8 cellular contexts compared by ENCODE assay signal in genomic region chr17:81710514-81711308, GRCh38. TPM values are rescaled to one million over a fixed set of nuclear protein-coding genes. Genes with fewer than 3 reads are reported as not detected.
DNase-seq lines count a peak whose midpoint lies in the region; FAIRE-seq and TF ChIP-seq lines count a peak whose summit lies in the region.

No MANE protein-coding gene starts in this region.

- in situ Hi-C loops in KBM-7 (cut with MboI; ENCODE audit: low pct_unique_long_range_greater_than_20kb, low sequenced_read_pairs): no loop called here

- peaks cover 14% of the 10 kb centered on the region for H3K36me3 ChIP-seq in iPS-18a (ENCODE audit: control insufficient read depth, low read depth, low read length)
- H3K36me3 ChIP-seq in tibial artery: peaks cover 0 to 26% (median 19%) of the 10 kb centered on the region in 3 donors

- H3K4me3 Mint-ChIP-seq in Calu3 (ENCODE audit: low read depth, unreplicated experiment): peak overlapping the region; percentile 92

- no peak for FAIRE-seq in HTR-8/SVneo (lab: Jason Lieb, UNC)

- BruUV-seq in Calu3 (replicated peaks; lab: Mats Ljungman, UMichigan): no TSS peak

- CTCF ChIA-PET in Calu3 (lab: Charles Lee): interaction anchor here (0.7 kb wide), 1 partner anchor 142 kb away, joined by 3 read pairs; no protein-coding TSS in a partner anchor

- no peaks in the 10 kb centered on the region for H3K9me3 Mint-ChIP-seq in Calu3 (ENCODE audit: low read depth, unreplicated experiment)

- TF ChIP-seq CTCF in Calu3 (IDR thresholded peaks at IDR 0.05; ENCODE audit: unreplicated experiment) (no peak), tibial artery (IDR thresholded peaks at IDR 0.05) (no peak), GM10266 (IDR thresholded peaks at IDR 0.05; ENCODE audit: control insufficient read depth, insufficient read depth, low read depth, missing control alignments) (no peak)

- peaks cover 9% of the 10 kb centered on the region for H3K27me3 ChIP-seq in iPS-18a (ENCODE audit: control insufficient read depth, insufficient read depth, low read length)
- peaks cover 0 to 7% of the 10 kb centered on the region in 2 donors for H3K27me3 ChIP-seq in tibial artery

- H3K4me1 ChIP-seq in iPS-18a (ENCODE audit: control insufficient read depth, low read depth, low read length) (peaks cover 12% of the 10 kb centered on the region), tibial artery (peaks cover 0 to 43% (median 25%) of the 10 kb centered on the region in 4 donors)

- no peak overlapping the region for H3K27ac ChIP-seq in iPS-18a (ENCODE audit: low read length)
- peak overlapping the region in 1 of 2 donors; percentile 46 for H3K27ac ChIP-seq in tibial artery

- H3K4me1 Mint-ChIP-seq in Calu3 (ENCODE audit: low read depth, unreplicated experiment): peaks cover 12% of the 10 kb centered on the region

- intact Hi-C loops in Calu3 (cut with micrococcal nuclease; ENCODE audit: unreplicated experiment) (no loop called here), tibial artery (cut with DNase I; ENCODE audit: low total_unique reads) (no loop called here)

- H3K27me3 Mint-ChIP-seq in Calu3 (ENCODE audit: unreplicated experiment): no peaks in the 10 kb centered on the region

- peak overlapping the region; percentile 14 for H3K9ac ChIP-seq in iPS-18a (ENCODE audit: low read length)

- peak overlapping the region; percentile 51 for H3K4me3 ChIP-seq in iPS-18a (ENCODE audit: low read length)
- H3K4me3 ChIP-seq in tibial artery: peak overlapping the region; percentile 64 to 92

- peaks cover 73% of the 10 kb centered on the region for H3K36me3 Mint-ChIP-seq in Calu3 (ENCODE audit: insufficient read depth, unreplicated experiment)

- DNase-seq in Calu3 (no peak), KBM-7 (peak; percentile 69), tibial artery (no peak), HTR-8/SVneo (ENCODE audit: insufficient read length, low spot score) (no peak), GM10266 (ENCODE audit: extremely low spot score) (no peak)
- peak; percentile 80 for DNase-seq in activated CD8-positive, alpha-beta memory T cell treated with anti-CD3 and anti-CD28 coated beads for 24 hours
- no peak for DNase-seq in activated effector memory CD4-positive, alpha-beta T cell treated with anti-CD3 and anti-CD28 coated beads, Interleukin-2, amount 50 U/mL, for 16 hours

- no peak overlapping the region for H3K27ac Mint-ChIP-seq in Calu3 (ENCODE audit: unreplicated experiment)

- no peaks in the 10 kb centered on the region for H3K9me3 ChIP-seq in iPS-18a (ENCODE audit: control insufficient read depth, low read depth, low read length)
- H3K9me3 ChIP-seq in tibial artery: no peaks in the 10 kb centered on the region

RNA-seq across cellular contexts. Expression of gene SLC25A10, which starts 1.4 kb away (rescaled TPM):
- 66.5 and 72.3 TPM in 2 replicates for total RNA-seq in Calu3 (2022)

RNA-seq across cellular contexts. Expression of gene MRPL12, which starts 7.5 kb away (rescaled TPM):
- total RNA-seq in Calu3 (2022): 94.7 and 101 TPM in 2 replicates

RNA-seq across cellular contexts. Expression of gene HGS, which starts 26.9 kb away (rescaled TPM):
- total RNA-seq in Calu3 (2022): 160 and 167 TPM in 2 replicates

RNA-seq across cellular contexts. Expression of gene ARL16, which starts 27.1 kb away (rescaled TPM):
- total RNA-seq in Calu3 (2022): 35.4 and 40.1 TPM in 2 replicates

RNA-seq across cellular contexts. Expression of gene CCDC137, which starts 44.2 kb away (rescaled TPM):
- total RNA-seq in Calu3 (2022): 37.5 and 37.8 TPM in 2 replicates

Comparison
In these comparisons a context has a peak if more than half of its experiments do, and no peak if none do; other contexts are left out.
1. DNase-seq: peak in KBM-7 (single experiment) and activated CD8-positive, alpha-beta memory T cell treated with anti-CD3 and anti-CD28 coated beads for 24 hours (single experiment); none in Calu3 (single experiment), tibial artery (0 of 2), activated effector memory CD4-positive, alpha-beta T cell treated with anti-CD3 and anti-CD28 coated beads, Interleukin-2, amount 50 U/mL, for 16 hours (single experiment), HTR-8/SVneo (single experiment) and GM10266 (single experiment).